17 cellular contexts compared by ENCODE assay signal in genomic region chr5:35228304-35228703, GRCh38. TPM values are rescaled to one million over a fixed set of nuclear protein-coding genes. Genes with fewer than 3 reads are reported as not detected.
"Had no signal": no experiment of that assay in that cellular context is flagged by ENCODE, and none has a peak within 500 bp of the region (broad histone marks: within the 10 kb centered on the region; RNA-seq: fewer than 3 reads in every experiment).

No MANE protein-coding gene starts in this region.

- H3K4me3 Mint-ChIP-seq: activated CD4-positive, alpha-beta memory T cell treated with anti-CD3 and anti-CD28 coated beads, Interleukin-2, amount 10 ng/mL, durations not matched to agents 7 days and 5 days; activated CD8-positive, alpha-beta memory T cell treated with anti-CD3 and anti-CD28 coated beads, Interleukin-2, amount 10 ng/mL, durations not matched to agents 7 days and 5 days; activated naive CD8-positive, alpha-beta T cell; effector memory CD8-positive, alpha-beta T cell; memory B cell; T-cell had no signal

- H3K9me3 Mint-ChIP-seq: activated B cell treated with CpG ODN at 0.5 μM for 24 hours; activated CD4-positive, alpha-beta memory T cell treated with anti-CD3 and anti-CD28 coated beads, Interleukin-2, amount 10 ng/mL, durations not matched to agents 7 days and 5 days; effector memory CD8-positive, alpha-beta T cell; memory B cell; T-cell had no signal

- H3K4me1 ChIP-seq: foreskin keratinocyte had no signal

- H3K27ac ChIP-seq: foreskin keratinocyte, left ventricle myocardium inferior, stomach, upper lobe of left lung had no signal

- H3K9me3 ChIP-seq: left ventricle myocardium inferior, stomach, upper lobe of left lung had no signal

- H3K27ac Mint-ChIP-seq: activated B cell treated with CpG ODN at 0.5 μM for 24 hours; activated CD4-positive, alpha-beta memory T cell treated with anti-CD3 and anti-CD28 coated beads, Interleukin-2, amount 10 ng/mL, durations not matched to agents 7 days and 5 days; activated CD8-positive, alpha-beta memory T cell treated with anti-CD3 and anti-CD28 coated beads, Interleukin-2, amount 10 ng/mL, durations not matched to agents 7 days and 5 days; activated naive CD8-positive, alpha-beta T cell; effector memory CD8-positive, alpha-beta T cell; memory B cell; naive thymus-derived CD4-positive, alpha-beta T cell; T-cell had no signal

- H3K36me3 ChIP-seq: left ventricle myocardium inferior, stomach, upper lobe of left lung had no signal

- H3K36me3 Mint-ChIP-seq: activated CD8-positive, alpha-beta memory T cell treated with anti-CD3 and anti-CD28 coated beads, Interleukin-2, amount 10 ng/mL, durations not matched to agents 7 days and 5 days; activated naive CD8-positive, alpha-beta T cell; memory B cell; naive thymus-derived CD4-positive, alpha-beta T cell; T-cell had no signal

- H3K4me3 ChIP-seq: left ventricle myocardium inferior, upper lobe of left lung had no signal

- DNase-seq: activated B cell treated with CpG ODN at 0.5 μM for 24 hours; activated CD4-positive, alpha-beta memory T cell treated with anti-CD3 and anti-CD28 coated beads, Interleukin-2, amount 10 ng/mL, durations not matched to agents 7 days and 5 days; activated CD4-positive, alpha-beta T cell treated with anti-CD3 and anti-CD28 coated beads for 48 hours; activated CD8-positive, alpha-beta memory T cell treated with anti-CD3 and anti-CD28 coated beads, Interleukin-2, amount 10 ng/mL, durations not matched to agents 7 days and 5 days; amygdala; caudate nucleus; effector memory CD8-positive, alpha-beta T cell; foreskin keratinocyte; left ventricle myocardium inferior; naive thymus-derived CD4-positive, alpha-beta T cell; posterior cingulate gyrus; stomach; T-cell; upper lobe of left lung had no signal

- ATAC-seq: activated CD8-positive, alpha-beta memory T cell treated with anti-CD3 and anti-CD28 coated beads, Interleukin-2, amount 10 ng/mL, durations not matched to agents 7 days and 5 days; effector memory CD8-positive, alpha-beta T cell; foreskin keratinocyte; naive thymus-derived CD4-positive, alpha-beta T cell; SK-N-SH treated with all-trans-retinoic acid at 6 μM for 48 hours; T-cell had no signal

RNA-seq across cellular contexts. Expression of gene PRLR, which starts 2.0 kb away (rescaled TPM):
- total RNA-seq: activated CD4-positive, alpha-beta memory T cell treated with anti-CD3 and anti-CD28 coated beads, Interleukin-2, amount 10 ng/mL, durations not matched to agents 7 days and 5 days; foreskin keratinocyte had no signal
- polyA plus RNA-seq: foreskin keratinocyte; naive thymus-derived CD4-positive, alpha-beta T cell had no signal
